Comparison of ENCODE assay signal across 17 cellular contexts in genomic region chr3:183031826-183032225, GRCh38. TPM values are rescaled to one million over a fixed set of nuclear protein-coding genes. Genes with fewer than 3 reads are reported as not detected.
DNase-seq lines count a peak whose midpoint lies in the region; ATAC-seq and TF ChIP-seq lines count a peak whose summit lies in the region.
"Had no signal": no experiment of that assay in that cellular context is flagged by ENCODE, and none has a peak within 500 bp of the region (broad histone marks: within the 10 kb centered on the region; RNA-seq: fewer than 3 reads in every experiment).

No MANE protein-coding gene starts in this region.

- H3K36me3 ChIP-seq in GM23248 (ENCODE audit: low read depth) (0 out of 2 replicates have a peak, but pooled peaks cover 8% of the 10 kb centered on the region), trophoblast cell (ENCODE audit: control insufficient read depth in 1 of 2, insufficient read depth in 2 of 2, low read length in 2 of 2) (peaks cover 9 to 12% of the 10 kb centered on the region in 2 experiments), psoas muscle (ENCODE audit: insufficient read depth in 1 of 2, low read depth in 1 of 2) (peaks cover 13 to 92% of the 10 kb centered on the region in 2 donors)

- no peak overlapping the region for H4K91ac ChIP-seq in trophoblast cell (ENCODE audit: low read depth, low read length)

- peak; percentile 61 for DNase-seq in AG10803 (ENCODE audit: low read depth)
- DNase-seq in GM23248: peak; percentile 19
- no peak for DNase-seq in chondrocyte (ENCODE audit: low spot score)
- DNase-seq in trophoblast cell: peak; percentile 3 to 24
- no peak for DNase-seq in KG1 (lab: John Stamatoyannopoulos, UW)
- DNase-seq in psoas muscle: no peak
- no peak for DNase-seq in cortex of kidney (lab: John Stamatoyannopoulos, UW)
- DNase-seq: Calu3; CD8-positive, alpha-beta T cell; DMS79 treated with DMSO at 0.1 percent for 48 hours; HCEC 1CT had no signal

- no peak overlapping the region for H2BK5ac ChIP-seq in trophoblast cell (ENCODE audit: low read depth, low read length, poor library complexity)

- H3K79me1 ChIP-seq in trophoblast cell (ENCODE audit: low read length): no peaks in the 10 kb centered on the region

- H3K79me2 ChIP-seq in GM23248 (ENCODE audit: insufficient read depth): no peaks in the 10 kb centered on the region
- no peaks in the 10 kb centered on the region for H3K79me2 ChIP-seq in trophoblast cell (ENCODE audit: control insufficient read depth, insufficient read depth, low read length, poor library complexity)

- H3K4me3 ChIP-seq in AG10803 (ENCODE audit: low read length) (no peak overlapping the region), GM23248 (no peak overlapping the region), trophoblast cell (ENCODE audit: low read depth, low read length) (no peak overlapping the region), psoas muscle (no peak overlapping the region)
- H3K4me3 ChIP-seq: A549; BLaER1 treated with 17β-estradiol and CSF1 and Interleukin-3, amounts not matched to agents 10 nM and 100 nM; GM23338 had no signal

- H3K23ac ChIP-seq in trophoblast cell (ENCODE audit: low read length): no peak overlapping the region

- no peak overlapping the region for H3K27ac ChIP-seq in GM23248
- no peak overlapping the region for H3K27ac ChIP-seq in trophoblast cell (ENCODE audit: low read depth, low read length)
- no peak overlapping the region for H3K27ac ChIP-seq in psoas muscle
- H3K27ac ChIP-seq: 22Rv1; A549; BLaER1 treated with 17β-estradiol and CSF1 and Interleukin-3, amounts not matched to agents 10 nM and 100 nM; HL-60 had no signal

- H3K36me3 Mint-ChIP-seq in chondrocyte (ENCODE audit: low read depth): peaks cover 38% of the 10 kb centered on the region

- H4K12ac ChIP-seq in trophoblast cell (ENCODE audit: low read depth, low read length): no peak overlapping the region

- H3K4me1 ChIP-seq in GM23248 (ENCODE audit: insufficient read depth) (peaks cover 48% of the 10 kb centered on the region), trophoblast cell (ENCODE audit: control insufficient read depth in 1 of 2, insufficient read depth in 2 of 2, low read length in 2 of 2) (peaks cover 0 to 2% of the 10 kb centered on the region in 2 experiments), psoas muscle (no peaks in the 10 kb centered on the region)
- H3K4me1 ChIP-seq: A549; BLaER1 treated with 17β-estradiol and CSF1 and Interleukin-3, amounts not matched to agents 10 nM and 100 nM had no signal

- no peaks in the 10 kb centered on the region for H3K27me3 ChIP-seq in GM23248 (replicated peaks; ENCODE audit: insufficient read depth)
- H3K27me3 ChIP-seq in trophoblast cell (ENCODE audit: insufficient read depth, low read length): no peaks in the 10 kb centered on the region
- no peaks in the 10 kb centered on the region for H3K27me3 ChIP-seq in psoas muscle (ENCODE audit: insufficient read depth in 3 of 3, low read length in 2 of 3)
- H3K27me3 ChIP-seq: BLaER1 treated with 17β-estradiol and CSF1 and Interleukin-3, amounts not matched to agents 10 nM and 100 nM had no signal

- ATAC-seq in psoas muscle: no peak
- ATAC-seq: A549; CD8-positive, alpha-beta T cell; GM23338 had no signal

- no peak overlapping the region for H3K4me3 Mint-ChIP-seq in chondrocyte (ENCODE audit: unreplicated experiment)
- H3K4me3 Mint-ChIP-seq: B cell; CD8-positive, alpha-beta T cell; GM23338 had no signal

- H3K18ac ChIP-seq in trophoblast cell (ENCODE audit: low read length): no peak overlapping the region

- H3K9me2 ChIP-seq in GM23248 (ENCODE audit: insufficient read depth): no peaks in the 10 kb centered on the region

- H3K9ac ChIP-seq in GM23248 (no peak overlapping the region), trophoblast cell (ENCODE audit: low read length) (no peak overlapping the region)
- H3K9ac ChIP-seq: BLaER1 treated with 17β-estradiol and CSF1 and Interleukin-3, amounts not matched to agents 10 nM and 100 nM had no signal

- no peak overlapping the region for H2AK5ac ChIP-seq in trophoblast cell (ENCODE audit: low read length)

- H3K27ac Mint-ChIP-seq in chondrocyte (ENCODE audit: unreplicated experiment): peak overlapping the region; percentile 63
- H3K27ac Mint-ChIP-seq: B cell; CD8-positive, alpha-beta T cell; GM23338 had no signal

- H4K20me1 ChIP-seq in GM23248 (ENCODE audit: insufficient read depth): no peaks in the 10 kb centered on the region
- H4K20me1 ChIP-seq: BLaER1 treated with 17β-estradiol and CSF1 and Interleukin-3, amounts not matched to agents 10 nM and 100 nM had no signal

- no peak overlapping the region for H2BK120ac ChIP-seq in trophoblast cell (ENCODE audit: insufficient read depth, low read length, poor library complexity)

- H2AFZ ChIP-seq in GM23248 (no peak overlapping the region), trophoblast cell (ENCODE audit: insufficient read depth, low read length, poor library complexity) (no peak overlapping the region)
- H2AFZ ChIP-seq: GM23338 had no signal

- H4K8ac ChIP-seq in trophoblast cell (ENCODE audit: low read depth, low read length): no peak overlapping the region

- no peak overlapping the region for H3K14ac ChIP-seq in trophoblast cell (ENCODE audit: low read length)

- H3K4me1 Mint-ChIP-seq in chondrocyte (ENCODE audit: low read depth): peaks cover 33% of the 10 kb centered on the region
- H3K4me1 Mint-ChIP-seq: B cell, GM23338 had no signal

- intact Hi-C loops in psoas muscle (cut with DNase I): no loop called here

- TF ChIP-seq CTCF in AG10803 (conservative IDR thresholded peaks at IDR 0.05; ENCODE audit: low read length): no peak
- TF ChIP-seq CTCF in chondrocyte (IDR thresholded peaks at IDR 0.05): no peak
- TF ChIP-seq CTCF in psoas muscle (IDR thresholded peaks at IDR 0.05): no peak

- 95 to 100% methylated on average over 1 of the region's 1 CpG for WGBS in GM23248 (ENCODE audit: low coverage in 1 of 2, low lambda C conversion rate in 2 of 2, missing lambda C conversion rate in 2 of 2), 2 experiments
- no CpG with 5 or more reads among the region's 1 CpG for WGBS in trophoblast cell (ENCODE audit: extremely low coverage, insufficient coverage, insufficient read length)
- 98 to 100% (median 100%) methylated on average over 1 of the region's 1 CpG for WGBS in psoas muscle, 3 donors

- no peaks in the 10 kb centered on the region for H3K27me3 Mint-ChIP-seq in chondrocyte (ENCODE audit: low read depth)
- H3K27me3 Mint-ChIP-seq: B cell had no signal

- H3K4me2 ChIP-seq in GM23248 (ENCODE audit: unreplicated experiment): no peak overlapping the region
- H3K4me2 ChIP-seq in trophoblast cell (ENCODE audit: low read length): no peak overlapping the region
- H3K4me2 ChIP-seq: A549; BLaER1 treated with 17β-estradiol and CSF1 and Interleukin-3, amounts not matched to agents 10 nM and 100 nM; GM23338 had no signal

- no peak overlapping the region for H3K4ac ChIP-seq in trophoblast cell (ENCODE audit: low read depth, low read length)

- peaks cover 32% of the 10 kb centered on the region for H3F3A ChIP-seq in GM23248 (ENCODE audit: insufficient read depth)

- H3K9me3 ChIP-seq in GM23248 (ENCODE audit: low read depth) (no peaks in the 10 kb centered on the region), trophoblast cell (ENCODE audit: insufficient read depth, low read depth, low read length) (no peaks in the 10 kb centered on the region), psoas muscle (no peaks in the 10 kb centered on the region)
- H3K9me3 ChIP-seq: A549 had no signal

- in situ Hi-C loops in GM23248 (cut with MboI): no loop called here

- H3K9me3 Mint-ChIP-seq in chondrocyte (ENCODE audit: low read depth): peaks cover 15% of the 10 kb centered on the region
- H3K9me3 Mint-ChIP-seq: CD8-positive, alpha-beta T cell; GM23338 had no signal

- H2BK12ac ChIP-seq in trophoblast cell (ENCODE audit: low read length): no peak overlapping the region

RNA-seq across cellular contexts. Expression of gene DCUN1D1, which starts 51.5 kb away (rescaled TPM):
- 28.5 and 31.9 TPM in 2 replicates for total RNA-seq in GM23248 (2014; rRNA removed; shearing (Covaris generic))
- polyA plus RNA-seq in GM23248 (2016; fragmentation: Nextera tagmentation; extraction: Ambion mirVana): 29.7 and 31.7 TPM in 2 replicates
- total RNA-seq in chondrocyte: 48.1 to 53.5 TPM (median 52.6 TPM) in 3 replicates
- 42.5 and 46.0 TPM in 2 replicates for polyA plus RNA-seq in trophoblast cell (2013)
- total RNA-seq in psoas muscle: 10 to 100 TPM; 41.5 to 97.8 (median 50.7) TPM
- polyA plus RNA-seq in psoas muscle: 10 to 100 TPM; 11.6 to 57.7 (median 25.8) TPM

Comparison
In these comparisons a context has a peak if more than half of its experiments do, and no peak if none do; other contexts are left out.
1. DNase-seq: peak in AG10803 (single experiment), GM23248 (single experiment) and trophoblast cell (2 of 2); none in chondrocyte (single experiment), KG1 (single experiment), psoas muscle (0 of 2) and cortex of kidney (single experiment).